ENCODE assay signal across 8 cellular contexts in genomic region chr3:48989796-48990635, GRCh38. TPM values are rescaled to one million over a fixed set of nuclear protein-coding genes. Genes with fewer than 3 reads are reported as not detected.
DNase-seq lines count a peak whose midpoint lies in the region; ATAC-seq lines count a peak whose summit lies in the region.

Gene P4HTM (plus strand): TSS chr3:48990241. CDS start chr3:48990257, 16 bp downstream.

- peaks cover 54% of the 10 kb centered on the region for H3K4me1 Mint-ChIP-seq in activated CD8-positive, alpha-beta T cell treated with anti-CD3 and anti-CD28 coated beads, Interleukin-2, amount 10 ng/mL, durations not matched to agents 7 days and 5 days (ENCODE audit: low read depth)

- H3K36me3 Mint-ChIP-seq in activated CD8-positive, alpha-beta T cell treated with anti-CD3 and anti-CD28 coated beads, Interleukin-2, amount 10 ng/mL, durations not matched to agents 7 days and 5 days (ENCODE audit: low read depth) = peaks cover 22% of the 10 kb centered on the region

- H3K36me3 ChIP-seq in ectodermal cell (ENCODE audit: control insufficient read depth, insufficient read depth, low read length) = peaks cover 4% of the 10 kb centered on the region

- 0% methylated on average over 91 of the region's 91 CpGs for WGBS in ectodermal cell, 2 experiments

- DNase-seq in NCI-H2029 (lab: John Stamatoyannopoulos, UW) (peak; percentile 33), NCI-H2029 treated with DMSO at 0.1 percent for 48 hours (lab: John Stamatoyannopoulos, UW) (no peak), NCI-H69 (lab: John Stamatoyannopoulos, UW) (peak; percentile 84), lung microvascular endothelial cell (ENCODE audit: low read depth in 2 of 2) (peak; percentile 49 to 92)
- peak; percentile 86 for DNase-seq in activated CD8-positive, alpha-beta T cell treated with anti-CD3 and anti-CD28 coated beads, Interleukin-2, amount 10 ng/mL, durations not matched to agents 7 days and 5 days
- peak; percentile 61 to 85 (median 61) for DNase-seq in stimulated activated CD4-positive, alpha-beta T cell treated with anti-CD3 and anti-CD28 coated beads, TNF-alpha, amount 100 ng/mL, for 24 hours (ENCODE audit: low read depth in 3 of 3)

- peak within 1 kb of the TSS; percentile 91 for H3K4me3 Mint-ChIP-seq in activated CD8-positive, alpha-beta T cell treated with anti-CD3 and anti-CD28 coated beads, Interleukin-2, amount 10 ng/mL, durations not matched to agents 7 days and 5 days

- no peaks in the 10 kb centered on the region for H3K9me3 Mint-ChIP-seq in activated CD8-positive, alpha-beta T cell treated with anti-CD3 and anti-CD28 coated beads, Interleukin-2, amount 10 ng/mL, durations not matched to agents 7 days and 5 days (ENCODE audit: insufficient read depth)

- H3K27ac Mint-ChIP-seq in activated CD8-positive, alpha-beta T cell treated with anti-CD3 and anti-CD28 coated beads, Interleukin-2, amount 10 ng/mL, durations not matched to agents 7 days and 5 days = peak within 1 kb of the TSS; percentile 93

- no peaks in the 10 kb centered on the region for H3K9me3 ChIP-seq in ectodermal cell (ENCODE audit: control insufficient read depth, low read length)

- POLR2A ChIA-PET in activated CD8-positive, alpha-beta T cell treated with anti-CD3 and anti-CD28 coated beads, Interleukin-2, amount 10 ng/mL, durations not matched to agents 7 days and 5 days (lab: Charles Lee) = interaction anchor here (0.6 to 7.7 kb wide), 12 partner anchors 7 to 688 kb away, joined by 3 to 73 read pairs (median 5); partner anchors contain the start of genes DALRD3, IMPDH2, NDUFAF3 and QRICH1

- no peaks in the 10 kb centered on the region for H3K27me3 ChIP-seq in ectodermal cell (ENCODE audit: control insufficient read depth, insufficient read depth, low read length, poor library complexity, severe bottlenecking)

- H3K27ac ChIP-seq in ectodermal cell (ENCODE audit: insufficient read depth, low read depth, low read length, poor library complexity, severe bottlenecking) = peak within 1 kb of the TSS; percentile 89

- CTCF ChIA-PET in activated CD8-positive, alpha-beta T cell treated with anti-CD3 and anti-CD28 coated beads, Interleukin-2, amount 10 ng/mL, durations not matched to agents 7 days and 5 days (lab: Charles Lee) = interaction anchor here (1.0 to 15.6 kb wide), 7 partner anchors 13 to 168 kb away, joined by 3 to 319 read pairs (median 3); partner anchors contain the start of genes ARIH2, DALRD3, IMPDH2 and NDUFAF3

- H3K4me3 ChIP-seq in ectodermal cell (ENCODE audit: insufficient read depth, low read depth, low read length) = peak within 1 kb of the TSS; percentile 87

- ATAC-seq in HG03025 (IDR thresholded peaks at IDR 0.05; ENCODE audit: low FRiP score, unreplicated experiment) = peak; percentile 42
- ATAC-seq in activated CD8-positive, alpha-beta T cell treated with anti-CD3 and anti-CD28 coated beads, Interleukin-2, amount 10 ng/mL, durations not matched to agents 7 days and 5 days = peak; percentile 80

- no peaks in the 10 kb centered on the region for H3K27me3 Mint-ChIP-seq in activated CD8-positive, alpha-beta T cell treated with anti-CD3 and anti-CD28 coated beads, Interleukin-2, amount 10 ng/mL, durations not matched to agents 7 days and 5 days (ENCODE audit: low read depth)

- peaks cover 18% of the 10 kb centered on the region for H3K4me1 ChIP-seq in ectodermal cell (ENCODE audit: control insufficient read depth, insufficient read depth, low read length)

RNA-seq across cellular contexts. Expression of gene P4HTM, which starts in this region (rescaled TPM):
- 10 to 100 TPM; 35.2 to 39.6 TPM for total RNA-seq in activated CD8-positive, alpha-beta T cell treated with anti-CD3 and anti-CD28 coated beads, Interleukin-2, amount 10 ng/mL, durations not matched to agents 7 days and 5 days
- polyA plus RNA-seq in ectodermal cell (2013, experiment 1 of 4) = 30.0 TPM
- polyA plus RNA-seq in ectodermal cell (2013, experiment 2 of 4) = 33.6 TPM
- 33.2 TPM for polyA plus RNA-seq in ectodermal cell (2013, experiment 3 of 4)
- polyA plus RNA-seq in ectodermal cell (2013, experiment 4 of 4) = 40.7 TPM
- total RNA-seq in lung microvascular endothelial cell = 1.6 and 5.7 TPM in 2 replicates
